ENCODE assay signal across 1 cellular context in the genomic region with DNA sequence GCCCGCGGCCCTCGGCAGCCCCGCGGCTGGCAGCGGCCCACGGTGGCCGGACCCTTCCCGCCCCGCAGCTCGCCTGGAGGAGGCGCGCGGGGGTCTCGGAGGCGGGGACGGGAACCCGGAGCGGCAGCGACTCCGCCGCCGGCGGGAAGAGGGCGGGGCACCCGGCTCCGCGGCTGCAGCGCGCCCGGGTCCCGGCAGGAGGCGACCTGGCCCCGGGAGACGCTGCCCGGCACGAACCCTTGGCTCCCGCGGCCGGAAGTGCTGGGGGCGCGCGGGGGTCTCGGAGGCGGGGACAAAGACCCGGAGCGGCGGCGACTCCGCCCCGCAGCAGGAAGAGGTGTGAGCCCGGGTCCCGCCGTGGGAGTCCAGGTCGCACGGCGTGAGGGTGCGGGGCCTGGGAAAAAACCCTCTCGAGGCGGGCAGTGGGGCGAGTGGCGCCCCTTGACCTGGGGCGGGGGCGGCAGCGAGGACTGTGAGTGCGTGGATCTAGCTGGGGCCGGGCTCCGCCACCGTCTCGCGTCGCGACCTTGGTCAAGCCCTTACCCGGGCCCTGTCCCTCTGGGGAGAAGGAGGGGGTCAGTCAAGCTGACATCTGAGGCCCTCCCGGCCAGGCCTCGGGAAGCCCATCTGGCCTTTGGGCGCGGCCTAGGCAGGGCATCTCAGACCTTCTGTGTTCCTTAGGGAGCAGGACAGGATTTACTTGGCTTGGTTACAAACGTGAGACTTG.
TF ChIP-seq lines count a peak whose summit lies in the region.

A gene (minus strand): TSS at position 151 of the 727 bp plus-strand sequence. CDS start 230 bp downstream, outside the sequence.

TF ChIP-seq in HepG2, 621 proteins besides CTCF, POLR2A, EP300 and RAD21 (continued from another document and continues in another):
- TF ChIP-seq HNF4A (CRISPR knock-in tag; IDR thresholded peaks at IDR 0.05) (no peak), BRD4 (CRISPR knock-in tag; IDR thresholded peaks at IDR 0.05) (peak; percentile 74; the same call in 1 of the 2 replicates), ZNF775 (CRISPR knock-in tag; IDR thresholded peaks at IDR 0.05; ENCODE audit: borderline replicate concordance) (no peak), ZNF766 (CRISPR knock-in tag; IDR thresholded peaks at IDR 0.05; ENCODE audit: borderline replicate concordance) (peak; percentile 67; the same call in 1 of the 2 replicates), ZBTB42 (CRISPR knock-in tag; IDR thresholded peaks at IDR 0.05) (peak; percentile 85; the same call in 1 of the 2 replicates), REPIN1 (CRISPR knock-in tag; IDR thresholded peaks at IDR 0.05; ENCODE audit: borderline replicate concordance, low read depth) (peak; percentile 73), THAP11 (CRISPR knock-in tag; IDR thresholded peaks at IDR 0.05) (peak; percentile 46), BRCA1 (CRISPR knock-in tag; IDR thresholded peaks at IDR 0.05) (0 out of 2 replicates have a peak, but pooled peaks have one; percentile 44), KDM2A (CRISPR knock-in tag; IDR thresholded peaks at IDR 0.05; ENCODE audit: borderline replicate concordance, low read depth) (peak; percentile 74; the same call in 1 of the 2 replicates), NR2F6 (IDR thresholded peaks at IDR 0.05) (no peak), NR2F6 (CRISPR knock-in tag; IDR thresholded peaks at IDR 0.05) (peak; percentile 26; the same call in 1 of the 2 replicates), PRPF4 (IDR thresholded peaks at IDR 0.05; ENCODE audit: low read depth, low read length, poor library complexity, severe bottlenecking) (no peak), KLF15 (CRISPR knock-in tag; IDR thresholded peaks at IDR 0.05; ENCODE audit: borderline replicate concordance) (0 out of 2 replicates have a peak, but pooled peaks have one; percentile 53), TOE1 (CRISPR knock-in tag; IDR thresholded peaks at IDR 0.05) (no peak), ZNF878 (CRISPR knock-in tag; IDR thresholded peaks at IDR 0.05) (no peak), KDM5B (CRISPR knock-in tag; IDR thresholded peaks at IDR 0.05; ENCODE audit: borderline replicate concordance) (peak; percentile 82; the same call in 1 of the 2 replicates), ZNF558 (CRISPR knock-in tag; IDR thresholded peaks at IDR 0.05; ENCODE audit: borderline replicate concordance) (peak; percentile 72; the same call in 1 of the 2 replicates), RORA (CRISPR knock-in tag; IDR thresholded peaks at IDR 0.05) (no peak), ZBTB20 (CRISPR knock-in tag; IDR thresholded peaks at IDR 0.05; ENCODE audit: borderline replicate concordance, low read depth) (no peak), SRY (CRISPR knock-in tag; IDR thresholded peaks at IDR 0.05) (peak; percentile 74; the same call in 1 of the 2 replicates), CENPX (CRISPR knock-in tag; IDR thresholded peaks at IDR 0.05) (no peak), JDP2 (CRISPR knock-in tag; IDR thresholded peaks at IDR 0.05; ENCODE audit: borderline replicate concordance) (no peak), ZNF329 (CRISPR knock-in tag; IDR thresholded peaks at IDR 0.05; ENCODE audit: low read depth) (no peak), HOXA7 (CRISPR knock-in tag; IDR thresholded peaks at IDR 0.05) (no peak), HOXA9 (CRISPR knock-in tag; IDR thresholded peaks at IDR 0.05; ENCODE audit: borderline replicate concordance) (no peak), PHF20 (CRISPR knock-in tag; IDR thresholded peaks at IDR 0.05) (peak; percentile 78), ZNF501 (CRISPR knock-in tag; IDR thresholded peaks at IDR 0.05) (peak; percentile 61; the same call in 1 of the 2 replicates), HDAC1 (CRISPR knock-in tag; IDR thresholded peaks at IDR 0.05) (peak; percentile 79), ZSCAN22 (CRISPR knock-in tag; IDR thresholded peaks at IDR 0.05) (no peak)
- TF ChIP-seq, protein P1, sequence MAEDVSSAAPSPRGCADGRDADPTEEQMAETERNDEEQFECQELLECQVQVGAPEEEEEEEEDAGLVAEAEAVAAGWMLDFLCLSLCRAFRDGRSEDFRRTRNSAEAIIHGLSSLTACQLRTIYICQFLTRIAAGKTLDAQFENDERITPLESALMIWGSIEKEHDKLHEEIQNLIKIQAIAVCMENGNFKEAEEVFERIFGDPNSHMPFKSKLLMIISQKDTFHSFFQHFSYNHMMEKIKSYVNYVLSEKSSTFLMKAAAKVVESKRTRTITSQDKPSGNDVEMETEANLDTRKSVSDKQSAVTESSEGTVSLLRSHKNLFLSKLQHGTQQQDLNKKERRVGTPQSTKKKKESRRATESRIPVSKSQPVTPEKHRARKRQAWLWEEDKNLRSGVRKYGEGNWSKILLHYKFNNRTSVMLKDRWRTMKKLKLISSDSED (CRISPR knock-in tag; IDR thresholded peaks at IDR 0.05) = 0 out of 2 replicates have a peak, but pooled peaks have one; percentile 63
- TF ChIP-seq, protein P2, sequence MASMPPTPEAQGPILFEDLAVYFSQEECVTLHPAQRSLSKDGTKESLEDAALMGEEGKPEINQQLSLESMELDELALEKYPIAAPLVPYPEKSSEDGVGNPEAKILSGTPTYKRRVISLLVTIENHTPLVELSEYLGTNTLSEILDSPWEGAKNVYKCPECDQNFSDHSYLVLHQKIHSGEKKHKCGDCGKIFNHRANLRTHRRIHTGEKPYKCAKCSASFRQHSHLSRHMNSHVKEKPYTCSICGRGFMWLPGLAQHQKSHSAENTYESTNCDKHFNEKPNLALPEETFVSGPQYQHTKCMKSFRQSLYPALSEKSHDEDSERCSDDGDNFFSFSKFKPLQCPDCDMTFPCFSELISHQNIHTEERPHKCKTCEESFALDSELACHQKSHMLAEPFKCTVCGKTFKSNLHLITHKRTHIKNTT (CRISPR knock-in tag; IDR thresholded peaks at IDR 0.05) = no peak
- TF ChIP-seq, protein P3, sequence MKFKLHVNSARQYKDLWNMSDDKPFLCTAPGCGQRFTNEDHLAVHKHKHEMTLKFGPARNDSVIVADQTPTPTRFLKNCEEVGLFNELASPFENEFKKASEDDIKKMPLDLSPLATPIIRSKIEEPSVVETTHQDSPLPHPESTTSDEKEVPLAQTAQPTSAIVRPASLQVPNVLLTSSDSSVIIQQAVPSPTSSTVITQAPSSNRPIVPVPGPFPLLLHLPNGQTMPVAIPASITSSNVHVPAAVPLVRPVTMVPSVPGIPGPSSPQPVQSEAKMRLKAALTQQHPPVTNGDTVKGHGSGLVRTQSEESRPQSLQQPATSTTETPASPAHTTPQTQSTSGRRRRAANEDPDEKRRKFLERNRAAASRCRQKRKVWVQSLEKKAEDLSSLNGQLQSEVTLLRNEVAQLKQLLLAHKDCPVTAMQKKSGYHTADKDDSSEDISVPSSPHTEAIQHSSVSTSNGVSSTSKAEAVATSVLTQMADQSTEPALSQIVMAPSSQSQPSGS (CRISPR knock-in tag; IDR thresholded peaks at IDR 0.05) = no peak
- TF ChIP-seq, protein P4, sequence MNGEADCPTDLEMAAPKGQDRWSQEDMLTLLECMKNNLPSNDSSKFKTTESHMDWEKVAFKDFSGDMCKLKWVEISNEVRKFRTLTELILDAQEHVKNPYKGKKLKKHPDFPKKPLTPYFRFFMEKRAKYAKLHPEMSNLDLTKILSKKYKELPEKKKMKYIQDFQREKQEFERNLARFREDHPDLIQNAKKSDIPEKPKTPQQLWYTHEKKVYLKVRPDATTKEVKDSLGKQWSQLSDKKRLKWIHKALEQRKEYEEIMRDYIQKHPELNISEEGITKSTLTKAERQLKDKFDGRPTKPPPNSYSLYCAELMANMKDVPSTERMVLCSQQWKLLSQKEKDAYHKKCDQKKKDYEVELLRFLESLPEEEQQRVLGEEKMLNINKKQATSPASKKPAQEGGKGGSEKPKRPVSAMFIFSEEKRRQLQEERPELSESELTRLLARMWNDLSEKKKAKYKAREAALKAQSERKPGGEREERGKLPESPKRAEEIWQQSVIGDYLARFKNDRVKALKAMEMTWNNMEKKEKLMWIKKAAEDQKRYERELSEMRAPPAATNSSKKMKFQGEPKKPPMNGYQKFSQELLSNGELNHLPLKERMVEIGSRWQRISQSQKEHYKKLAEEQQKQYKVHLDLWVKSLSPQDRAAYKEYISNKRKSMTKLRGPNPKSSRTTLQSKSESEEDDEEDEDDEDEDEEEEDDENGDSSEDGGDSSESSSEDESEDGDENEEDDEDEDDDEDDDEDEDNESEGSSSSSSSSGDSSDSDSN (CRISPR knock-in tag; IDR thresholded peaks at IDR 0.05) = peak; percentile 87
- TF ChIP-seq, protein P5, sequence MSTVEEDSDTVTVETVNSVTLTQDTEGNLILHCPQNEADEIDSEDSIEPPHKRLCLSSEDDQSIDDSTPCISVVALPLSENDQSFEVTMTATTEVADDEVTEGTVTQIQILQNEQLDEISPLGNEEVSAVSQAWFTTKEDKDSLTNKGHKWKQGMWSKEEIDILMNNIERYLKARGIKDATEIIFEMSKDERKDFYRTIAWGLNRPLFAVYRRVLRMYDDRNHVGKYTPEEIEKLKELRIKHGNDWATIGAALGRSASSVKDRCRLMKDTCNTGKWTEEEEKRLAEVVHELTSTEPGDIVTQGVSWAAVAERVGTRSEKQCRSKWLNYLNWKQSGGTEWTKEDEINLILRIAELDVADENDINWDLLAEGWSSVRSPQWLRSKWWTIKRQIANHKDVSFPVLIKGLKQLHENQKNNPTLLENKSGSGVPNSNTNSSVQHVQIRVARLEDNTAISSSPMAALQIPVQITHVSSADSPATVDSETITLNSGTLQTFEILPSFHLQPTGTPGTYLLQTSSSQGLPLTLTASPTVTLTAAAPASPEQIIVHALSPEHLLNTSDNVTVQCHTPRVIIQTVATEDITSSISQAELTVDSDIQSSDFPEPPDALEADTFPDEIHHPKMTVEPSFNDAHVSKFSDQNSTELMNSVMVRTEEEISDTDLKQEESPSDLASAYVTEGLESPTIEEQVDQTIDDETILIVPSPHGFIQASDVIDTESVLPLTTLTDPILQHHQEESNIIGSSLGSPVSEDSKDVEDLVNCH (CRISPR knock-in tag; IDR thresholded peaks at IDR 0.05) = no peak
- TF ChIP-seq, protein P6, sequence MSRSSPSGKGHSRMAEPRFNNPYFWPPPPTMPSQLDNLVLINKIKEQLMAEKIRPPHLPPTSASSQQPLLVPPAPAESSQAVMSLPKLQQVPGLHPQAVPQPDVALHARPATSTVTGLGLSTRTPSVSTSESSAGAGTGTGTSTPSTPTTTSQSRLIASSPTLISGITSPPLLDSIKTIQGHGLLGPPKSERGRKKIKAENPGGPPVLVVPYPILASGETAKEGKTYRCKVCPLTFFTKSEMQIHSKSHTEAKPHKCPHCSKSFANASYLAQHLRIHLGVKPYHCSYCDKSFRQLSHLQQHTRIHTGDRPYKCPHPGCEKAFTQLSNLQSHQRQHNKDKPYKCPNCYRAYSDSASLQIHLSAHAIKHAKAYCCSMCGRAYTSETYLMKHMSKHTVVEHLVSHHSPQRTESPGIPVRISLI (CRISPR knock-in tag; IDR thresholded peaks at IDR 0.05; ENCODE audit: borderline replicate concordance) = no peak
- TF ChIP-seq, protein P7, sequence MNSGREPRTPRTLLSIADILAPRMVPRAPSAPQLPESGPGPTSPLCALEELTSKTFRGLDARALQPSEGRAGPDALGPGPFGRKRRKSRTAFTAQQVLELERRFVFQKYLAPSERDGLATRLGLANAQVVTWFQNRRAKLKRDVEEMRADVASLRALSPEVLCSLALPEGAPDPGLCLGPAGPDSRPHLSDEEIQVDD (CRISPR knock-in tag; IDR thresholded peaks at IDR 0.05; ENCODE audit: borderline replicate concordance) = peak; percentile 32; the same call in 1 of the 2 replicates
- TF ChIP-seq, protein P8, sequence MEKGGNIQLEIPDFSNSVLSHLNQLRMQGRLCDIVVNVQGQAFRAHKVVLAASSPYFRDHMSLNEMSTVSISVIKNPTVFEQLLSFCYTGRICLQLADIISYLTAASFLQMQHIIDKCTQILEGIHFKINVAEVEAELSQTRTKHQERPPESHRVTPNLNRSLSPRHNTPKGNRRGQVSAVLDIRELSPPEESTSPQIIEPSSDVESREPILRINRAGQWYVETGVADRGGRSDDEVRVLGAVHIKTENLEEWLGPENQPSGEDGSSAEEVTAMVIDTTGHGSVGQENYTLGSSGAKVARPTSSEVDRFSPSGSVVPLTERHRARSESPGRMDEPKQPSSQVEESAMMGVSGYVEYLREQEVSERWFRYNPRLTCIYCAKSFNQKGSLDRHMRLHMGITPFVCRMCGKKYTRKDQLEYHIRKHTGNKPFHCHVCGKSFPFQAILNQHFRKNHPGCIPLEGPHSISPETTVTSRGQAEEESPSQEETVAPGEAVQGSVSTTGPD (CRISPR knock-in tag; IDR thresholded peaks at IDR 0.05) = no peak
- TF ChIP-seq, protein P9, sequence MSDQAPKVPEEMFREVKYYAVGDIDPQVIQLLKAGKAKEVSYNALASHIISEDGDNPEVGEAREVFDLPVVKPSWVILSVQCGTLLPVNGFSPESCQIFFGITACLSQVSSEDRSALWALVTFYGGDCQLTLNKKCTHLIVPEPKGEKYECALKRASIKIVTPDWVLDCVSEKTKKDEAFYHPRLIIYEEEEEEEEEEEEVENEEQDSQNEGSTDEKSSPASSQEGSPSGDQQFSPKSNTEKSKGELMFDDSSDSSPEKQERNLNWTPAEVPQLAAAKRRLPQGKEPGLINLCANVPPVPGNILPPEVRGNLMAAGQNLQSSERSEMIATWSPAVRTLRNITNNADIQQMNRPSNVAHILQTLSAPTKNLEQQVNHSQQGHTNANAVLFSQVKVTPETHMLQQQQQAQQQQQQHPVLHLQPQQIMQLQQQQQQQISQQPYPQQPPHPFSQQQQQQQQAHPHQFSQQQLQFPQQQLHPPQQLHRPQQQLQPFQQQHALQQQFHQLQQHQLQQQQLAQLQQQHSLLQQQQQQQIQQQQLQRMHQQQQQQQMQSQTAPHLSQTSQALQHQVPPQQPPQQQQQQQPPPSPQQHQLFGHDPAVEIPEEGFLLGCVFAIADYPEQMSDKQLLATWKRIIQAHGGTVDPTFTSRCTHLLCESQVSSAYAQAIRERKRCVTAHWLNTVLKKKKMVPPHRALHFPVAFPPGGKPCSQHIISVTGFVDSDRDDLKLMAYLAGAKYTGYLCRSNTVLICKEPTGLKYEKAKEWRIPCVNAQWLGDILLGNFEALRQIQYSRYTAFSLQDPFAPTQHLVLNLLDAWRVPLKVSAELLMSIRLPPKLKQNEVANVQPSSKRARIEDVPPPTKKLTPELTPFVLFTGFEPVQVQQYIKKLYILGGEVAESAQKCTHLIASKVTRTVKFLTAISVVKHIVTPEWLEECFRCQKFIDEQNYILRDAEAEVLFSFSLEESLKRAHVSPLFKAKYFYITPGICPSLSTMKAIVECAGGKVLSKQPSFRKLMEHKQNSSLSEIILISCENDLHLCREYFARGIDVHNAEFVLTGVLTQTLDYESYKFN (CRISPR knock-in tag; conservative IDR thresholded peaks at IDR 0.05) = peak; percentile 37; the same call in 1 of the 2 replicates
- TF ChIP-seq, protein P10, sequence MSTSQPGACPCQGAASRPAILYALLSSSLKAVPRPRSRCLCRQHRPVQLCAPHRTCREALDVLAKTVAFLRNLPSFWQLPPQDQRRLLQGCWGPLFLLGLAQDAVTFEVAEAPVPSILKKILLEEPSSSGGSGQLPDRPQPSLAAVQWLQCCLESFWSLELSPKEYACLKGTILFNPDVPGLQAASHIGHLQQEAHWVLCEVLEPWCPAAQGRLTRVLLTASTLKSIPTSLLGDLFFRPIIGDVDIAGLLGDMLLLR (CRISPR knock-in tag; IDR thresholded peaks at IDR 0.05) = 0 out of 2 replicates have a peak, but pooled peaks have one; percentile 51
- TF ChIP-seq, protein P11, sequence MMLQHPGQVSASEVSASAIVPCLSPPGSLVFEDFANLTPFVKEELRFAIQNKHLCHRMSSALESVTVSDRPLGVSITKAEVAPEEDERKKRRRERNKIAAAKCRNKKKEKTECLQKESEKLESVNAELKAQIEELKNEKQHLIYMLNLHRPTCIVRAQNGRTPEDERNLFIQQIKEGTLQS (CRISPR knock-in tag; IDR thresholded peaks at IDR 0.05) = peak; percentile 10; the same call in 1 of the 2 replicates
